ENCODE assay signal across 9 cellular contexts in the genomic region with DNA sequence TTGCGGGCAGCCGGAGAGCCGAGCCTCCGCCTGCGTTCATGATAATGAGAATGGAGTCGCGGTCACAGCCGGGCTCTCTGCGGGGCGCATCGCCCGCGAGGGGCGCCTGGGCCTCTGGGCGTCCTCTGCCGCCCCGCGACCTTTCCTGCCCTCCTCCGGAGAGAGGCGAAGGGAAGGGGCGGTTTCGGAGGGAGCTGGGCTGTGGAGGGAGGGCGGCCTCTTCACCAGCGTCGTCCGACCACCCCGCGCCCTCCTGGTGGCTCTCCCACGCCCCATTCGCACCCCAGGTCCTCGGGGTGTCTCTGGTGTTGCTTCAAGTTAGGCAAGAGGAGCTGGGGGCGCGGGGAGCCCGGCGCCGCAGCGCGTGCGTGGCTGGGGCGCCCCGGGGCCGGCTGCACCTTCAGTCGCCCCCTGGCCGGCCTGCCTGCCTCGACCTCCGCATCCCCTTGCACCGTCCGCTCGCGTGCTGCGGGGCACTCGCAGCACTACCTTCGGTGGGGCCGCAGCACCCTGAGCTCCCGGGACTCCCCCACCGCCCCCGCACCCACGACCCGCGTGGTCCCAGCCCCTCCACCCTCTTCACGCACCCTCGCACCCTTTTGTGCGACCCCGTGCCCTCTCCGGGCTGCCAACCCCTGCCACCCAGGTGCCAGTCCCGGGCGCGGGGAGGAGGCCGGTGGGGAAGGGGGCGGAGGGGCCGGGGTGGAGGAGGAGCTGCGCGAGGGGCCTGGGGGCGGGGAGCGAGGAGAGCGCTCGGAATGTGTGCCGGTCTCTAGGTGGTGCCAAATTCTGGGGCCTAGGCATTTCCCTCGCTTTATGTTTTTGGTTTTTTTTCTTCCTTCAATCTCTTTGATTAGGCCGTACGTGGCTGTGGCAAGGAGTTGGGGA. TPM values are rescaled to one million over a fixed set of nuclear protein-coding genes. Genes with fewer than 3 reads are reported as not detected.
DNase-seq lines count a peak whose midpoint lies in the region; ATAC-seq and TF ChIP-seq lines count a peak whose summit lies in the region.
"Not testable (repeated sequence)": the region's sequence is repeated elsewhere in the genome, so short reads cannot be mapped to it uniquely, and the experiment has no call there.
"Had no signal": no experiment of that assay in that cellular context is flagged by ENCODE, and none has a peak within 500 bp of the region (broad histone marks: within the 10 kb centered on the region; RNA-seq: fewer than 3 reads in every experiment).

A gene (plus strand): TSS at position 756 of the 888 bp plus-strand sequence.

- DNase-seq in ELF-1 (ENCODE audit: low read depth, low spot score) (peak; percentile 16), NCI-H1436 (lab: John Stamatoyannopoulos, UW) (peak; percentile 19), SK-N-SH (peak; percentile 44), nephron progenitor cell (peak; percentile 36)
- not testable (repeated sequence) for DNase-seq in psoas muscle, testis

- H3K9me2 ChIP-seq in SK-N-SH, result not testable (repeated sequence)

- not testable (repeated sequence) for H3K9me3 Mint-ChIP-seq in nephron progenitor cell

- not testable (repeated sequence) for H3F3A ChIP-seq in SK-N-SH (replicated peaks; ENCODE audit: insufficient read depth)

- TF ChIP-seq POLR2A in testis (IDR thresholded peaks at IDR 0.05), result not testable (repeated sequence)

- TF ChIP-seq EP300 in SK-N-SH (IDR thresholded peaks at IDR 0.05; ENCODE audit: borderline replicate concordance in 1 of 2, low read depth in 1 of 2, low read length in 1 of 2), result not testable (repeated sequence)

- H4K20me1 ChIP-seq in SK-N-SH (ENCODE audit: insufficient read depth), result not testable (repeated sequence)

- H3K27me3 Mint-ChIP-seq in nephron progenitor cell (ENCODE audit: low read depth, poor library complexity), result peaks cover 21% of the 10 kb centered on the region

- not testable (repeated sequence) for H3K27me3 ChIP-seq in SK-N-SH (ENCODE audit: insufficient read depth); endocrine pancreas (ENCODE audit: control insufficient read depth, insufficient read depth, low read length); testis
- H3K27me3 ChIP-seq in psoas muscle (ENCODE audit: insufficient read depth in 3 of 3, low read length in 2 of 3), result peaks cover 0 to 11% (median 4%) of the 10 kb centered on the region in 3 donors

- H3K9ac ChIP-seq in SK-N-SH; endocrine pancreas (ENCODE audit: control insufficient read depth, insufficient read depth, low read length): not testable (repeated sequence)

- not testable (repeated sequence) for H3K27ac ChIP-seq in SK-N-SH (ENCODE audit: low read depth in 2 of 2, low read length in 1 of 2); psoas muscle; testis

- H3K36me3 Mint-ChIP-seq in nephron progenitor cell (ENCODE audit: low read depth), result not testable (repeated sequence)

- H2AFZ ChIP-seq in SK-N-SH (ENCODE audit: low read depth), result not testable (repeated sequence)

- POLR2A ChIA-PET in SK-N-SH (lab: Yijun Ruan, JAX), result not testable (repeated sequence)

- not testable (repeated sequence) for H3K36me3 ChIP-seq in SK-N-SH (replicated peaks in 1 of 2; ENCODE audit: control insufficient read depth in 1 of 2, insufficient read depth in 2 of 2, low read length in 1 of 2); endocrine pancreas (ENCODE audit: control insufficient read depth, insufficient read depth, low read length); psoas muscle (ENCODE audit: insufficient read depth in 1 of 2, low read depth in 1 of 2); testis (ENCODE audit: low read depth, missing control alignments)

- H3K9me3 ChIP-seq in SK-N-SH; endocrine pancreas (ENCODE audit: control insufficient read depth, low read length); psoas muscle; testis: not testable (repeated sequence)

- H3K4me3 Mint-ChIP-seq in nephron progenitor cell, result peak within 1 kb of the TSS; percentile 81

- not testable (repeated sequence) for H3K79me2 ChIP-seq in SK-N-SH (ENCODE audit: insufficient read depth)

- not testable (repeated sequence) for H3K4me1 ChIP-seq in SK-N-SH (ENCODE audit: control insufficient read depth in 1 of 2, insufficient read depth in 2 of 2, low read depth in 1 of 2, low read length in 1 of 2); endocrine pancreas (ENCODE audit: control insufficient read depth, insufficient read depth, low read length); psoas muscle; testis

- H3K4me3 ChIP-seq in SK-N-SH (ENCODE audit: low read depth in 2 of 2, low read length in 1 of 2) (peak within 1 kb of the TSS in 1 of 2 experiments; percentile 27; a peak in 1 of 4 replicates), endocrine pancreas (ENCODE audit: control insufficient read depth, insufficient read depth, low read length) (peak within 1 kb of the TSS; percentile 36), iPS-11a (ENCODE audit: low read depth, low read length) (peak within 1 kb of the TSS; percentile 39), psoas muscle (peak within 1 kb of the TSS; percentile 32), testis (peak within 1 kb of the TSS in 1 of 2 donors; percentile 17)

- not testable (repeated sequence) for TF ChIP-seq CTCF in SK-N-SH (IDR thresholded peaks at IDR 0.05); nephron progenitor cell (IDR thresholded peaks at IDR 0.05); psoas muscle (IDR thresholded peaks at IDR 0.05); testis (IDR thresholded peaks at IDR 0.05)

- H3K4me1 Mint-ChIP-seq in nephron progenitor cell, result not testable (repeated sequence)

- H3K4me2 ChIP-seq in SK-N-SH, result not testable (repeated sequence)

- intact Hi-C loops in psoas muscle (cut with DNase I); testis (cut with DNase I; ENCODE audit: low total_unique reads): not testable (repeated sequence)

- TF ChIP-seq RAD21 in SK-N-SH (IDR thresholded peaks at IDR 0.05; ENCODE audit: low read length), result not testable (repeated sequence)

- WGBS in SK-N-SH (ENCODE audit: low lambda C conversion rate), result 8% methylated on average over 33 of the region's 81 CpGs
- WGBS in psoas muscle, 3 donors, result 0 to 2% (median 0%) methylated on average over 8 to 59 of the region's 81 CpGs
- 0 to 1% methylated on average over 10 to 57 of the region's 81 CpGs for WGBS in testis, 2 donors

- not testable (repeated sequence) for H3K27ac Mint-ChIP-seq in nephron progenitor cell

- ATAC-seq in psoas muscle, result not testable (repeated sequence)

- CTCF ChIA-PET in SK-N-SH (lab: Yijun Ruan, JAX), result interaction anchor here (1.4 kb wide), 1 partner anchor 452 kb away, joined by 3 read pairs; no protein-coding TSS in a partner anchor

RNA-seq across cellular contexts. Expression of the gene that starts here (rescaled TPM):
- polyA plus RNA-seq in SK-N-SH (2012; rRNA removed) (0.10 TPM in 1 of 2 replicates, not detected in the other), psoas muscle (under 1 TPM; 0.18 to 0.23 (median 0.22) TPM), testis (ENCODE audit: insufficient read depth, low read depth, low replicate concordance) (26.0 TPM)
- 0.05 and 0.18 TPM in 2 replicates for polyA plus RNA-seq in SK-N-SH (2012; cell fraction: cytosol; rRNA removed)
- 0.02 and 0.06 TPM in 2 replicates for polyA plus RNA-seq in SK-N-SH (2012; cell fraction: nucleus; rRNA removed)
- total RNA-seq in psoas muscle (1 to 10 TPM in 1 of 4 donors, under 1 TPM in 3; 0.57 to 1.8 (median 0.88) TPM), testis (10 to 100 TPM; 52.8 to 78.3 TPM)
- total RNA-seq: HT-29 had no signal

Comparison
In these comparisons a context has a peak if more than half of its experiments do, and no peak if none do; other contexts are left out.
1. RNA of the gene that starts here (total RNA-seq): 52.8 to 78.3 TPM in testis; 0.57 to 1.8 TPM in psoas muscle; every median in the first group is over 10 times any median in the second.
2. RNA of the gene that starts here (polyA plus RNA-seq): 26.0 TPM in testis (single experiment); 0.18 to 0.23 TPM in psoas muscle and 0.02 to 0.18 TPM in SK-N-SH; every median in the first group is over 10 times any median in the second.
3. Peak in DNase-seq in SK-N-SH; RNA of the gene not detected or under 1 TPM.